ENCODE assay signal across 19 cellular contexts in the genomic region with DNA sequence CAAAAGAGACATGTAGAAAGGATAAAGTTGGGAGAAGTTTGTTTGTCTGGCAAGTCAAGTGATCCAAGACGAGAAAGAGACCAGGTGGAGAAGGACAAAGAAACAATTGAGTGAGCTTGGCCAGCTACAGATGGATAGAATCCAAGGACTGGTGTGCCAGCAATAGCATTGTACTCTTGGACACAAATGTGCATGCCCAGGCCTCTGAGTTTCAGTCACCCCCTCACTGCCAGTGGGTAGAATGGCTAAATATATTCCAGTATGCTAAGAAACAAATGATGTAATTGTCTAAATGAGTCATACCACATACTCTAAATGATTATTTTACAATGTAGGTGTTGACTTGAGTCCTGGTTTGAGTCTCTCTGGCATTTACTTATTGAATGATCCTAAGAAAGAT.
DNase-seq lines count a peak whose midpoint lies in the region; ATAC-seq and TF ChIP-seq lines count a peak whose summit lies in the region.
"Had no signal": no experiment of that assay in that cellular context is flagged by ENCODE, and none has a peak within 500 bp of the region (broad histone marks: within the 10 kb centered on the region; RNA-seq: fewer than 3 reads in every experiment).

No MANE protein-coding gene starts in this region.

- H3K4me3 ChIP-seq in cardiac muscle cell (no peak overlapping the region), dorsolateral prefrontal cortex (no peak overlapping the region)
- H3K4me3 ChIP-seq: esophagus squamous epithelium, GM23338, SJCRH30, upper lobe of right lung had no signal

- H3K27ac ChIP-seq in cardiac muscle cell (peak overlapping the region; percentile 79), dorsolateral prefrontal cortex (peak overlapping the region in 19 of 59 donors; percentile 1 to 71 (median 24))
- H3K27ac ChIP-seq: esophagus squamous epithelium, SJCRH30, upper lobe of right lung had no signal

- H3K4me1 ChIP-seq in cardiac muscle cell (ENCODE audit: low read depth): peaks cover 30% of the 10 kb centered on the region
- H3K4me1 ChIP-seq: esophagus squamous epithelium, upper lobe of right lung had no signal

- ATAC-seq in left cardiac atrium: no peak
- ATAC-seq: activated CD4-positive, CD25-positive, alpha-beta regulatory T cell treated with anti-CD3 and anti-CD28 coated beads, Interleukin-2, amount 50 U/mL, for 24 hours; GM23338; upper lobe of right lung had no signal

- TF ChIP-seq CTCF in cardiac muscle cell (IDR thresholded peaks at IDR 0.05; ENCODE audit: low read depth, low read length) (no peak), dorsolateral prefrontal cortex (IDR thresholded peaks at IDR 0.05 in 54 of 56, conservative IDR thresholded peaks at IDR 0.05 in 2 of 56; ENCODE audit: low read depth in 1 of 56, partially characterized antibody in 56 of 56) (no peak)

- no peaks in the 10 kb centered on the region for H3K27me3 ChIP-seq in cardiac muscle cell
- no peaks in the 10 kb centered on the region for H3K27me3 ChIP-seq in dorsolateral prefrontal cortex
- H3K27me3 ChIP-seq: esophagus squamous epithelium, SJCRH30, upper lobe of right lung had no signal

- intact Hi-C loops in left cardiac atrium (cut with DNase I): no loop called here
- intact Hi-C loops in dorsolateral prefrontal cortex (cut with DNase I): no loop called here

- DNase-seq in cardiac muscle cell (ENCODE audit: low read depth in 1 of 2, low spot score in 1 of 2): no peak
- DNase-seq in left cardiac atrium: no peak
- peak in 8 of 10 donors; percentile 33 to 69 (median 56) for DNase-seq in dorsolateral prefrontal cortex
- DNase-seq in midbrain (lab: John Stamatoyannopoulos, UW): peak; percentile 56
- DNase-seq in NCI-H524 treated with DMSO at 0.1 percent for 48 hours (lab: John Stamatoyannopoulos, UW): no peak
- no peak for DNase-seq in HUDEP-2 (lab: John Stamatoyannopoulos, UW; ENCODE audit: unreplicated experiment in 76 of 76)
- DNase-seq in NCI-H226: no peak
- DNase-seq in HCEC 1CT: no peak
- DNase-seq: activated CD8-positive, alpha-beta memory T cell treated with anti-CD3 and anti-CD28 coated beads for 24 hours; activated naive CD8-positive, alpha-beta T cell treated with anti-CD3 and anti-CD28 coated beads, Interleukin-2, amount 10 ng/mL, durations not matched to agents 7 days and 5 days; central memory CD4-positive, alpha-beta T cell; effector CD4-positive, alpha-beta T cell; esophagus squamous epithelium; NCI-H1436 treated with DMSO at 0.1 percent for 48 hours; NCI-H2227 treated with DMSO at 0.1 percent for 48 hours; upper lobe of right lung had no signal

- H3K36me3 ChIP-seq in cardiac muscle cell: no peaks in the 10 kb centered on the region
- H3K36me3 ChIP-seq: esophagus squamous epithelium, SJCRH30, upper lobe of right lung had no signal

- no peaks in the 10 kb centered on the region for H3K9me3 ChIP-seq in cardiac muscle cell (ENCODE audit: low read depth)
- H3K9me3 ChIP-seq: SJCRH30, upper lobe of right lung had no signal

Comparison
In these comparisons a context has a peak if more than half of its experiments do, and no peak if none do; other contexts are left out.
1. DNase-seq: peak in dorsolateral prefrontal cortex (8 of 10) and midbrain (single experiment); none in cardiac muscle cell (0 of 2), left cardiac atrium (single experiment), NCI-H524 treated with DMSO at 0.1 percent for 48 hours (single experiment), HUDEP-2 (0 of 76), NCI-H226 (single experiment) and HCEC 1CT (single experiment).